26 cellular contexts compared by ENCODE assay signal in genomic region chr5:9464478-9464877, GRCh38.
DNase-seq lines count a peak whose midpoint lies in the region; FAIRE-seq and TF ChIP-seq lines count a peak whose summit lies in the region.
"Had no signal": no experiment of that assay in that cellular context is flagged by ENCODE, and none has a peak within 500 bp of the region (broad histone marks: within the 10 kb centered on the region; RNA-seq: fewer than 3 reads in every experiment).

No MANE protein-coding gene starts in this region.

- H3K4me3 Mint-ChIP-seq in mesothelial cell of epicardium: no peak overlapping the region
- H3K4me3 Mint-ChIP-seq: CD14-positive monocyte; CD4-positive, alpha-beta memory T cell; CD8-positive, alpha-beta memory T cell had no signal

- POLR2A ChIA-PET in H1 (lab: Charles Lee; ENCODE audit: partially characterized antibody): interaction anchor here (1.3 kb wide), 1 partner anchor 49 kb away, joined by 3 read pairs; no protein-coding TSS in a partner anchor

- TF ChIP-seq RAD21 in H1 (IDR thresholded peaks at IDR 0.05 in 1 of 2, conservative IDR thresholded peaks at IDR 0.05 in 1 of 2; ENCODE audit: low read depth in 2 of 2, low read length in 2 of 2): no peak

- H3K14ac ChIP-seq in H1 (ENCODE audit: insufficient read length): no peak overlapping the region

- H4K20me1 ChIP-seq in H1 (replicated peaks in 1 of 2; ENCODE audit: control insufficient read depth in 1 of 2, insufficient read depth in 2 of 2, low read length in 2 of 2): peaks cover 0 to 2% of the 10 kb centered on the region in 2 experiments
- H4K20me1 ChIP-seq: BLaER1 had no signal

- no peak overlapping the region for H3K4ac ChIP-seq in H1 (replicated peaks; ENCODE audit: insufficient read length, low read depth, low read length)

- no peak overlapping the region for H3K56ac ChIP-seq in H1 (replicated peaks; ENCODE audit: insufficient read length, low read depth, low read length)

- H2BK120ac ChIP-seq in H1 (replicated peaks; ENCODE audit: low read depth, low read length): no peak overlapping the region

- H3K27ac ChIP-seq in H1 (ENCODE audit: low read depth, low read length): no peak overlapping the region
- H3K27ac ChIP-seq in vagina: no peak overlapping the region
- H3K27ac ChIP-seq: BLaER1 had no signal

- no peaks in the 10 kb centered on the region for H3K79me2 ChIP-seq in H1 (ENCODE audit: control insufficient read depth in 1 of 2, insufficient read depth in 2 of 2, low read length in 2 of 2)

- intact Hi-C loops in vagina (cut with DNase I): no loop called here

- H3K4me1 Mint-ChIP-seq in mesothelial cell of epicardium: peaks cover 17% of the 10 kb centered on the region
- H3K4me1 Mint-ChIP-seq: CD14-positive monocyte; CD4-positive, alpha-beta memory T cell; CD4-positive, CD25-positive, alpha-beta regulatory T cell; CD8-positive, alpha-beta memory T cell had no signal

- no peaks in the 10 kb centered on the region for H3K9me3 Mint-ChIP-seq in mesothelial cell of epicardium

- no peak overlapping the region for H4K5ac ChIP-seq in H1 (ENCODE audit: insufficient read length, low read depth, low read length)

- CTCF ChIA-PET in H1 (lab: Charles Lee; ENCODE audit: partially characterized antibody): no interaction called here

- H3K18ac ChIP-seq in H1 (ENCODE audit: extremely low read depth, low read length): no peak overlapping the region

- FAIRE-seq in H1 (lab: Jason Lieb, UNC): no peak
- FAIRE-seq: A204.1, GM12878, GM12892, GM18507 had no signal

- H4K8ac ChIP-seq in H1 (ENCODE audit: extremely low read depth, insufficient read depth, low read length): peak overlapping the region; percentile 29; the same call in 1 of the 2 replicates

- H3K9ac ChIP-seq in H1 (replicated peaks in 1 of 4; ENCODE audit: extremely low read depth in 1 of 4, low read depth in 3 of 4, low read length in 3 of 4): no peak overlapping the region
- H3K9ac ChIP-seq: BLaER1 had no signal

- H3K79me1 ChIP-seq in H1 (ENCODE audit: low read depth, low read length): no peaks in the 10 kb centered on the region

- TF ChIP-seq CTCF in H1 (IDR thresholded peaks at IDR 0.05; ENCODE audit: control extremely low read depth in 1 of 3, insufficient read depth in 1 of 3, low read depth in 1 of 3, low read length in 3 of 3) (no peak), mesothelial cell of epicardium (IDR thresholded peaks at IDR 0.05; ENCODE audit: unreplicated experiment) (no peak), vagina (IDR thresholded peaks at IDR 0.05) (no peak)

- no peak overlapping the region for H3K4me3 ChIP-seq in H1 (ENCODE audit: extremely low read depth in 1 of 4, insufficient read depth in 2 of 4, low read depth in 3 of 4, low read length in 4 of 4)
- no peak overlapping the region for H3K4me3 ChIP-seq in vagina
- H3K4me3 ChIP-seq: BLaER1, GM12878 had no signal

- no peak overlapping the region for H2BK5ac ChIP-seq in H1 (ENCODE audit: low read depth, low read length)

- no peaks in the 10 kb centered on the region for H3K27me3 Mint-ChIP-seq in mesothelial cell of epicardium (ENCODE audit: low read depth)
- H3K27me3 Mint-ChIP-seq: CD4-positive, alpha-beta memory T cell; CD4-positive, CD25-positive, alpha-beta regulatory T cell; CD8-positive, alpha-beta memory T cell had no signal

- no peak overlapping the region for H3K4me2 ChIP-seq in H1 (ENCODE audit: insufficient read depth in 1 of 2, low read depth in 2 of 2, low read length in 2 of 2)
- H3K4me2 ChIP-seq: BLaER1 had no signal

- no peak overlapping the region for H4K91ac ChIP-seq in H1 (replicated peaks; ENCODE audit: insufficient read length, low read length)

- no peak overlapping the region for H2AK5ac ChIP-seq in H1 (ENCODE audit: low read depth, low read length)

- H3K4me1 ChIP-seq in H1 (replicated peaks in 1 of 4; ENCODE audit: control insufficient read depth in 3 of 4, insufficient read depth in 4 of 4, low read length in 3 of 4) (peaks cover 0 to 2% (median under 1%) of the 10 kb centered on the region in 4 experiments; a peak in 1 of 7 replicates), vagina (peaks cover 15% of the 10 kb centered on the region)
- H3K4me1 ChIP-seq: BE2C, BLaER1 had no signal

- H3K23me2 ChIP-seq in H1 (ENCODE audit: low read depth, low read length): no peaks in the 10 kb centered on the region

- no peaks in the 10 kb centered on the region for H3K27me3 ChIP-seq in H1 (replicated peaks in 1 of 4; ENCODE audit: control insufficient read depth in 3 of 4, extremely low read depth in 1 of 4, insufficient read depth in 3 of 4, low read length in 3 of 4)
- no peaks in the 10 kb centered on the region for H3K27me3 ChIP-seq in vagina
- H3K27me3 ChIP-seq: BE2C, BLaER1 had no signal

- 89% methylated on average over 5 of the region's 5 CpGs; no CpG with 5 or more reads in 1 of the 2 experiments for WGBS in H1 (ENCODE audit: extremely low coverage in 1 of 2, insufficient coverage in 1 of 2, insufficient read length in 1 of 2, insufficient replicate concordance in 2 of 2, low coverage in 1 of 2, low lambda C conversion rate in 2 of 2, missing lambda C conversion rate in 1 of 2), 2 experiments

- TF ChIP-seq EP300 in H1 (IDR thresholded peaks at IDR 0.05; ENCODE audit: borderline replicate concordance in 1 of 2, low read depth in 2 of 2, low read length in 2 of 2): no peak

- H3K9me3 ChIP-seq in H1 (ENCODE audit: insufficient read depth in 2 of 2, low read depth in 1 of 2, low read length in 1 of 2) (0 out of 4 replicates have a peak, but pooled peaks cover 0 to under 1% of the 10 kb centered on the region in 2 experiments), vagina (no peaks in the 10 kb centered on the region)
- H3K9me3 ChIP-seq: BE2C, BLaER1 had no signal

- no peak overlapping the region for H3K23ac ChIP-seq in H1 (ENCODE audit: insufficient read length)

- no peak for TF ChIP-seq POLR2A in H1 (IDR thresholded peaks at IDR 0.05; ENCODE audit: control extremely low read depth in 1 of 2, low read depth in 2 of 2, low read length in 2 of 2)
- TF ChIP-seq POLR2A in vagina (IDR thresholded peaks at IDR 0.05): no peak

- H3K27ac Mint-ChIP-seq in mesothelial cell of epicardium: no peak overlapping the region
- H3K27ac Mint-ChIP-seq: CD14-positive monocyte; CD4-positive, alpha-beta memory T cell; CD4-positive, CD25-positive, alpha-beta regulatory T cell; CD8-positive, alpha-beta memory T cell had no signal

- H3K36me3 ChIP-seq in H1 (ENCODE audit: control insufficient read depth in 2 of 4, insufficient read depth in 4 of 4, low read length in 3 of 4) (no peaks in the 10 kb centered on the region), vagina (no peaks in the 10 kb centered on the region)
- H3K36me3 ChIP-seq: BE2C, BLaER1 had no signal

- no peak overlapping the region for H2BK12ac ChIP-seq in H1 (ENCODE audit: low read depth, low read length)

- H2BK15ac ChIP-seq in H1 (ENCODE audit: low read length): no peak overlapping the region

- H3K36me3 Mint-ChIP-seq in mesothelial cell of epicardium: no peaks in the 10 kb centered on the region
- H3K36me3 Mint-ChIP-seq: CD14-positive monocyte; CD4-positive, alpha-beta memory T cell; CD4-positive, CD25-positive, alpha-beta regulatory T cell; CD8-positive, alpha-beta memory T cell had no signal

- no peak for DNase-seq in H1 (ENCODE audit: low read depth in 1 of 2, low spot score in 2 of 2)
- peak; percentile 24 for DNase-seq in medulla oblongata (ENCODE audit: extremely low spot score)
- no peak for DNase-seq in NCI-H345 treated with DMSO at 0.1 percent for 48 hours (lab: John Stamatoyannopoulos, UW; ENCODE audit: unreplicated experiment)
- no peak for DNase-seq in mesothelial cell of epicardium (ENCODE audit: low spot score in 2 of 2, unreplicated experiment in 2 of 2)
- no peak for DNase-seq in vagina (ENCODE audit: extremely low spot score in 2 of 2)
- DNase-seq: 8988T; ACHN; BE2C; C1 segment of cervical spinal cord; CD4-positive, alpha-beta memory T cell; CD4-positive, CD25-positive, alpha-beta regulatory T cell; CD8-positive, alpha-beta memory T cell; COR-L47; DMS 273 treated with DMSO at 0.1 percent for 48 hours; DMS153; DMS53; DMS79; DND-41; EL; GDM1 had no signal

- no peak overlapping the region for H2BK20ac ChIP-seq in H1 (ENCODE audit: low read length)

- no peak overlapping the region for H2AFZ ChIP-seq in H1 (ENCODE audit: low read length)

TF ChIP-seq in H1, 55 proteins besides CTCF, POLR2A, EP300 and RAD21:
- TF ChIP-seq RXRA (IDR thresholded peaks at IDR 0.05; ENCODE audit: insufficient read depth, low read depth, low read length): no peak
- no peak for TF ChIP-seq KDM5A (IDR thresholded peaks at IDR 0.05; ENCODE audit: low read length)
- TF ChIP-seq CBX8 (IDR thresholded peaks at IDR 0.05; ENCODE audit: borderline replicate concordance, low read depth, low read length): no peak
- TF ChIP-seq KDM1A (IDR thresholded peaks at IDR 0.05; ENCODE audit: borderline replicate concordance, low read length): no peak
- no peak for TF ChIP-seq NRF1 (IDR thresholded peaks at IDR 0.05; ENCODE audit: low read depth, low read length)
- no peak for TF ChIP-seq TCF12 (IDR thresholded peaks at IDR 0.05; ENCODE audit: low read depth, low read length)
- no peak for TF ChIP-seq ATF3 (IDR thresholded peaks at IDR 0.05; ENCODE audit: insufficient read depth, low read depth, low read length)
- no peak for TF ChIP-seq E2F6 (IDR thresholded peaks at IDR 0.05)
- TF ChIP-seq MAFK (IDR thresholded peaks at IDR 0.05; ENCODE audit: low read depth, low read length): no peak
- TF ChIP-seq CTBP2 (IDR thresholded peaks at IDR 0.05; ENCODE audit: borderline replicate concordance, insufficient read depth, insufficient read length, low read length): no peak
- no peak for TF ChIP-seq USF2 (IDR thresholded peaks at IDR 0.05; ENCODE audit: low read length)
